In the genomic region with DNA sequence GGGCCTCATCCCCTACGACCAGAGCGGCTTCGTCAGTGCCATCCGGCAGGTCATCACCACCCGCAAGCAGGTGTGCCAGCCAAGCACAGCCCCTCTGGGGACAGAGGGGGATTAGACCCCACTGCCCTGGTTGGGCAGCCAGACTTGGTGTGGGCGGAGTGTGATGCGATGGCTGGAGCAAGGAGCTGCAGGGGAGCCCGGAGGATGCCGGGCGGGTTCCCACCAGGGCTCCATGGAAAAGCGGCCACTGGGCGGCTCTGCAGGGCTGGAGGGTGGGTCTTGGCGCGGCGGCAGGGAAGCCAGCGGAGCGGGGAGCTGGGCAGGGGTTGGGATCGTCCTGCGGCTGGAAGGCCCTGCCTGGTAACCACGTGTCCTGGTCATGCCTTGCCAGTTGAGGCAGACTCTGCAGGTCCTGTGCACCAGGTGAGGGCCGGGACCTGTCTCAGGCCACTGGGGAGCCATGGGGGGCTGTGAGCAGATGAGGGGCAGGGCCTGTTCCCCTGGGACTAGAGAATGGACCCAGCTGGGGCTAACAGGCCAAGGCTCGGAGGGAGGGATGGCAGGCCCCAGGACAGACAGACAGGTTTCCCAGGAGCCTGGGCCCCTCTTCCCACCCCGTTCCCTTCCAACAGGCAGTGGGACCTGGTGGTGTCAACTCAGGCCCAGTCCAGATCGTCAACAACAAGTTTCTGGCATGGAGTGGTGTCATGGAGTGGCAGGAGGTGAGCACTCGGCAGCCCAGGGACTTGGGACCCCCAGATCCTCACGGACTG, we compare ENCODE assay signal across 16 cellular contexts. TPM values are rescaled to one million over a fixed set of nuclear protein-coding genes. Genes with fewer than 3 reads are reported as not detected.
A peak's percentile ranks its signal among the peaks of the same experiment; 100 is the strongest.
DNase-seq lines count a peak whose midpoint lies in the region; ATAC-seq and TF ChIP-seq lines count a peak whose summit lies in the region.
"Had no signal": no experiment of that assay in that cellular context is flagged by ENCODE, and none has a peak within 500 bp of the region (broad histone marks: within the 10 kb centered on the region; RNA-seq: fewer than 3 reads in every experiment).

No MANE protein-coding gene starts in this region.

- peaks cover 17 to 49% of the 10 kb centered on the region in 2 experiments for H3K36me3 ChIP-seq in SK-N-SH (replicated peaks in 1 of 2; ENCODE audit: control insufficient read depth in 1 of 2, insufficient read depth in 2 of 2, low read length in 1 of 2)
- H3K36me3 ChIP-seq in endodermal cell (ENCODE audit: control insufficient read depth, insufficient read depth, low read length) = peaks cover 54% of the 10 kb centered on the region

- TF ChIP-seq EP300 in SK-N-SH (IDR thresholded peaks at IDR 0.05; ENCODE audit: borderline replicate concordance in 1 of 2, low read depth in 1 of 2, low read length in 1 of 2) = no peak

- 97% methylated on average over 20 of the region's 26 CpGs for WGBS in SK-N-SH (ENCODE audit: low lambda C conversion rate)
- WGBS in endodermal cell (ENCODE audit: insufficient coverage in 1 of 2, insufficient read length in 1 of 2), 2 experiments = 87 to 96% methylated on average over 13 to 26 of the region's 26 CpGs

- POLR2A ChIA-PET in SK-N-SH (lab: Yijun Ruan, JAX) = interaction anchor here (1.3 kb wide), 1 partner anchor 12 kb away, joined by 5 read pairs; no protein-coding TSS in a partner anchor

- H3K9me3 ChIP-seq in SK-N-SH (no peaks in the 10 kb centered on the region), endodermal cell (ENCODE audit: control insufficient read depth, low read length) (no peaks in the 10 kb centered on the region)

- no peak overlapping the region for H3K27ac Mint-ChIP-seq in endodermal cell
- H3K27ac Mint-ChIP-seq: immature natural killer cell had no signal

- peaks cover 12% of the 10 kb centered on the region for H3K4me1 Mint-ChIP-seq in endodermal cell

- TF ChIP-seq RAD21 in SK-N-SH (IDR thresholded peaks at IDR 0.05; ENCODE audit: low read length) = no peak

- H3K4me3 ChIP-seq in SK-N-SH (ENCODE audit: low read depth in 2 of 2, low read length in 1 of 2) (no peak overlapping the region), endodermal cell (ENCODE audit: low read length) (no peak overlapping the region)

- H3K79me2 ChIP-seq in SK-N-SH (ENCODE audit: insufficient read depth) = peaks cover 31% of the 10 kb centered on the region

- H3K4me2 ChIP-seq in SK-N-SH = no peak overlapping the region

- no peaks in the 10 kb centered on the region for H3K9me2 ChIP-seq in SK-N-SH

- H3K27me3 ChIP-seq in SK-N-SH (ENCODE audit: insufficient read depth) = no peaks in the 10 kb centered on the region
- no peaks in the 10 kb centered on the region for H3K27me3 ChIP-seq in endodermal cell (ENCODE audit: control insufficient read depth, insufficient read depth, low read length, poor library complexity, severe bottlenecking)

- ATAC-seq in SK-N-SH treated with all-trans-retinoic acid at 6 μM for 48 hours (no peak; the same call in 2 of the 3 replicates), HG03439 (IDR thresholded peaks at IDR 0.05; ENCODE audit: unreplicated experiment) (no peak), GM18873 (IDR thresholded peaks at IDR 0.05; ENCODE audit: low FRiP score, unreplicated experiment) (no peak)
- ATAC-seq: sciatic nerve had no signal

- DNase-seq in SK-N-SH (peak; percentile 52), NCI-H69 (lab: John Stamatoyannopoulos, UW) (peak; percentile 51), endodermal cell (peak; percentile 68), NCI-H1930 (lab: John Stamatoyannopoulos, UW) (no peak)
- DNase-seq: aorta; CD8-positive, alpha-beta memory T cell; immature natural killer cell; NCI-H1436; NCI-H510A; PC-3 had no signal

- H3K4me1 ChIP-seq in SK-N-SH (ENCODE audit: control insufficient read depth in 1 of 2, insufficient read depth in 2 of 2, low read depth in 1 of 2, low read length in 1 of 2) = peaks cover 13 to 19% of the 10 kb centered on the region in 2 experiments; a peak in 3 of 4 replicates
- H3K4me1 ChIP-seq in endodermal cell (ENCODE audit: control insufficient read depth, insufficient read depth, low read length) = peaks cover 5% of the 10 kb centered on the region

- H3K27me3 Mint-ChIP-seq in endodermal cell (ENCODE audit: insufficient read depth) = no peaks in the 10 kb centered on the region
- H3K27me3 Mint-ChIP-seq: CD8-positive, alpha-beta memory T cell; memory B cell had no signal

- TF ChIP-seq CTCF in SK-N-SH (IDR thresholded peaks at IDR 0.05) (no peak), endodermal cell (conservative IDR thresholded peaks at IDR 0.05) (no peak)

- H3K27ac ChIP-seq in SK-N-SH (ENCODE audit: low read depth in 2 of 2, low read length in 1 of 2) (peak overlapping the region in 1 of 2 experiments; percentile 65; a peak in 2 of 4 replicates), endodermal cell (ENCODE audit: low read depth, low read length) (peak overlapping the region; percentile 51), temporal lobe (ENCODE audit: low read depth, low read length) (peak overlapping the region; percentile 30)

- H3F3A ChIP-seq in SK-N-SH (replicated peaks; ENCODE audit: insufficient read depth) = peaks cover 60% of the 10 kb centered on the region

- H2AFZ ChIP-seq in SK-N-SH (ENCODE audit: low read depth) = no peak overlapping the region

- H3K9ac ChIP-seq in SK-N-SH = no peak overlapping the region
- no peak overlapping the region for H3K9ac ChIP-seq in endodermal cell (ENCODE audit: extremely low read depth, low read length, poor library complexity, severe bottlenecking)

- CTCF ChIA-PET in SK-N-SH (lab: Yijun Ruan, JAX) = no interaction called here

- H3K4me3 Mint-ChIP-seq in endodermal cell = no peak overlapping the region
- H3K4me3 Mint-ChIP-seq: immature natural killer cell, memory B cell had no signal

- H3K9me3 Mint-ChIP-seq in endodermal cell = no peaks in the 10 kb centered on the region
- H3K9me3 Mint-ChIP-seq: CD8-positive, alpha-beta memory T cell; immature natural killer cell; memory B cell had no signal

- peaks cover 41% of the 10 kb centered on the region for H3K36me3 Mint-ChIP-seq in endodermal cell (ENCODE audit: low read depth)
- H3K36me3 Mint-ChIP-seq: immature natural killer cell had no signal

- H4K20me1 ChIP-seq in SK-N-SH (ENCODE audit: insufficient read depth) = peaks cover 65% of the 10 kb centered on the region

TF ChIP-seq in SK-N-SH treated with all-trans-retinoic acid at 6 μM for 48 hours, 23 proteins besides CTCF, POLR2A, EP300 and RAD21:
- TF ChIP-seq, protein P1, sequence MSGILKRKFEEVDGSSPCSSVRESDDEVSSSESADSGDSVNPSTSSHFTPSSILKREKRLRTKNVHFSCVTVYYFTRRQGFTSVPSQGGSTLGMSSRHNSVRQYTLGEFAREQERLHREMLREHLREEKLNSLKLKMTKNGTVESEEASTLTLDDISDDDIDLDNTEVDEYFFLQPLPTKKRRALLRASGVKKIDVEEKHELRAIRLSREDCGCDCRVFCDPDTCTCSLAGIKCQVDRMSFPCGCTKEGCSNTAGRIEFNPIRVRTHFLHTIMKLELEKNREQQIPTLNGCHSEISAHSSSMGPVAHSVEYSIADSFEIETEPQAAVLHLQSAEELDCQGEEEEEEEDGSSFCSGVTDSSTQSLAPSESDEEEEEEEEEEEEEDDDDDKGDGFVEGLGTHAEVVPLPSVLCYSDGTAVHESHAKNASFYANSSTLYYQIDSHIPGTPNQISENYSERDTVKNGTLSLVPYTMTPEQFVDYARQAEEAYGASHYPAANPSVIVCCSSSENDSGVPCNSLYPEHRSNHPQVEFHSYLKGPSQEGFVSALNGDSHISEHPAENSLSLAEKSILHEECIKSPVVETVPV (CRISPR knock-in tag; IDR thresholded peaks at IDR 0.05) = no peak
- TF ChIP-seq RARB (CRISPR knock-in tag; IDR thresholded peaks at IDR 0.05) (no peak), ZFP30 (CRISPR knock-in tag; IDR thresholded peaks at IDR 0.05) (no peak), ZNF70 (CRISPR knock-in tag; IDR thresholded peaks at IDR 0.05) (no peak), TOX (CRISPR knock-in tag; IDR thresholded peaks at IDR 0.05; ENCODE audit: borderline replicate concordance) (no peak), ISL1 (CRISPR knock-in tag; IDR thresholded peaks at IDR 0.05) (no peak), ESRRG (CRISPR knock-in tag; IDR thresholded peaks at IDR 0.05) (no peak), TCF4 (CRISPR knock-in tag; IDR thresholded peaks at IDR 0.05; ENCODE audit: borderline replicate concordance) (no peak)

RNA-seq across cellular contexts. Expression of a gene that starts 6.3 kb away (rescaled TPM):
- 56.1 and 95.0 TPM in 2 replicates for polyA plus RNA-seq in SK-N-SH (2012; rRNA removed)
- polyA plus RNA-seq in SK-N-SH (2012; cell fraction: cytosol; rRNA removed) = 32.2 and 57.7 TPM in 2 replicates
- polyA plus RNA-seq in SK-N-SH (2012; cell fraction: nucleus; rRNA removed) = 272 and 289 TPM in 2 replicates
- total RNA-seq in endodermal cell (100 to 1,000 TPM; 279 to 287 TPM), temporal lobe (84.8 TPM)
- 359 TPM for polyA plus RNA-seq in endodermal cell (2013, experiment 1 of 2)
- 302 TPM for polyA plus RNA-seq in endodermal cell (2013, experiment 2 of 2)

RNA-seq across cellular contexts. Expression of a gene that starts 10.1 kb away (rescaled TPM):
- polyA plus RNA-seq in SK-N-SH (2012; rRNA removed) = 45.5 and 52.0 TPM in 2 replicates
- 8.6 and 13.1 TPM in 2 replicates for polyA plus RNA-seq in SK-N-SH (2012; cell fraction: cytosol; rRNA removed)
- polyA plus RNA-seq in SK-N-SH (2012; cell fraction: nucleus; rRNA removed) = 317 and 404 TPM in 2 replicates
- total RNA-seq in endodermal cell = 100 to 1,000 TPM; 161 to 163 TPM
- polyA plus RNA-seq in endodermal cell (2013, experiment 1 of 2) = 78.3 TPM
- polyA plus RNA-seq in endodermal cell (2013, experiment 2 of 2) = 66.1 TPM
- total RNA-seq in temporal lobe = 10.6 TPM

RNA-seq across cellular contexts. Expression of a gene that starts 19.9 kb away (rescaled TPM):
- polyA plus RNA-seq in SK-N-SH (2012; rRNA removed) = 56.7 and 63.7 TPM in 2 replicates
- 37.5 and 51.2 TPM in 2 replicates for polyA plus RNA-seq in SK-N-SH (2012; cell fraction: cytosol; rRNA removed)
- polyA plus RNA-seq in SK-N-SH (2012; cell fraction: nucleus; rRNA removed) = 87.9 and 96.3 TPM in 2 replicates
- total RNA-seq in endodermal cell = 10 to 100 TPM; 41.3 to 47.0 TPM
- 29.0 TPM for polyA plus RNA-seq in endodermal cell (2013, experiment 1 of 2)
- polyA plus RNA-seq in endodermal cell (2013, experiment 2 of 2) = 26.6 TPM
- 2.5 TPM for total RNA-seq in temporal lobe

RNA-seq across cellular contexts. Expression of a gene that starts 20.3 kb away (rescaled TPM):
- polyA plus RNA-seq in SK-N-SH (2012; rRNA removed) = 27.3 and 28.3 TPM in 2 replicates
- polyA plus RNA-seq in SK-N-SH (2012; cell fraction: cytosol; rRNA removed) = 14.9 and 22.0 TPM in 2 replicates
- polyA plus RNA-seq in SK-N-SH (2012; cell fraction: nucleus; rRNA removed) = 76.2 and 78.9 TPM in 2 replicates
- 10 to 100 TPM; 40.7 to 47.3 TPM for total RNA-seq in endodermal cell
- 35.5 TPM for polyA plus RNA-seq in endodermal cell (2013, experiment 1 of 2)
- 29.4 TPM for polyA plus RNA-seq in endodermal cell (2013, experiment 2 of 2)
- 10.6 TPM for total RNA-seq in temporal lobe

RNA-seq across cellular contexts. Expression of a gene that starts 39.2 kb away (rescaled TPM):
- polyA plus RNA-seq in SK-N-SH (2012; rRNA removed) = 15.7 and 30.2 TPM in 2 replicates
- polyA plus RNA-seq in SK-N-SH (2012; cell fraction: cytosol; rRNA removed) = 20.5 and 25.3 TPM in 2 replicates
- 105 and 119 TPM in 2 replicates for polyA plus RNA-seq in SK-N-SH (2012; cell fraction: nucleus; rRNA removed)
- total RNA-seq in endodermal cell (10 to 100 TPM; 89.1 to 90.0 TPM), temporal lobe (19.2 TPM)
- 83.7 TPM for polyA plus RNA-seq in endodermal cell (2013, experiment 1 of 2)
- polyA plus RNA-seq in endodermal cell (2013, experiment 2 of 2) = 73.4 TPM

Comparison
In these comparisons a context has a peak if more than half of its experiments do, and no peak if none do; other contexts are left out.
1. DNase-seq: peak in SK-N-SH (single experiment), NCI-H69 (single experiment) and endodermal cell (single experiment); none in NCI-H1930 (0 of 2).
2. RNA of a gene that starts 10.1 kb away (total RNA-seq): 161 to 163 TPM in endodermal cell; 10.6 TPM in temporal lobe (single experiment); every median in the first group is over 10 times any median in the second.
3. RNA of a gene that starts 19.9 kb away (total RNA-seq): 41.3 to 47.0 TPM in endodermal cell; 2.5 TPM in temporal lobe (single experiment); every median in the first group is over 10 times any median in the second.